Comparison of ENCODE assay signal across 32 cellular contexts in genomic region chr2:121778736-121779487, GRCh38. TPM values are rescaled to one million over a fixed set of nuclear protein-coding genes. Genes with fewer than 3 reads are reported as not detected.
DNase-seq lines count a peak whose midpoint lies in the region; ATAC-seq, FAIRE-seq and TF ChIP-seq lines count a peak whose summit lies in the region.
"Had no signal": no experiment of that assay in that cellular context is flagged by ENCODE, and none has a peak within 500 bp of the region (broad histone marks: within the 10 kb centered on the region; RNA-seq: fewer than 3 reads in every experiment).

No MANE protein-coding gene starts in this region.

- in situ Hi-C loops in K562 (cut with MboI) = loop anchor here (25.0 kb wide), 1 partner anchor 692 kb away; no protein-coding TSS in a partner anchor

- no peak overlapping the region; the same call in 1 of the 2 replicates for H2AFZ ChIP-seq in K562 (ENCODE audit: low read depth, low read length)

- H3K9me3 ChIP-seq in K562 (replicated peaks; ENCODE audit: control insufficient read depth, insufficient read depth, low read depth, low read length) (no peaks in the 10 kb centered on the region), small intestine (ENCODE audit: control insufficient read depth, low read depth) (no peaks in the 10 kb centered on the region), right atrium auricular region (no peaks in the 10 kb centered on the region)
- H3K9me3 ChIP-seq: BLaER1, psoas muscle, tibial artery had no signal

- FAIRE-seq in K562 (lab: Jason Lieb, UNC) (peak; percentile 11), small intestine (lab: Jason Lieb, UNC) (no peak)
- FAIRE-seq: bronchial epithelial cell had no signal

- no TSS peak for BruUV-seq in K562 (replicated peaks; lab: Mats Ljungman, UMichigan)

- H3K4me2 ChIP-seq in K562 (ENCODE audit: insufficient read depth, low read length) = no peak overlapping the region
- H3K4me2 ChIP-seq: BLaER1 had no signal

- H3K27me3 ChIP-seq in K562 (ENCODE audit: control insufficient read depth in 2 of 2, insufficient read depth in 2 of 2, low read length in 2 of 2) (peaks cover 2 to 9% of the 10 kb centered on the region in 2 experiments; a peak in 1 of 5 replicates), small intestine (ENCODE audit: control insufficient read depth in 2 of 2, insufficient read depth in 2 of 2, low read length in 2 of 2) (no peaks in the 10 kb centered on the region), right atrium auricular region (no peaks in the 10 kb centered on the region)
- H3K27me3 ChIP-seq: BLaER1, tibial artery had no signal

- H3K36me3 ChIP-seq in K562 (ENCODE audit: control insufficient read depth, insufficient read depth, low read length) (no peaks in the 10 kb centered on the region), small intestine (ENCODE audit: control insufficient read depth in 2 of 2, insufficient read depth in 2 of 2, low read length in 2 of 2) (no peaks in the 10 kb centered on the region), right atrium auricular region (no peaks in the 10 kb centered on the region)
- H3K36me3 ChIP-seq: BLaER1, tibial artery had no signal

- ATAC-seq in K562 = peak; percentile 8; the same call in 1 of the 3 replicates
- peak; percentile 90 for ATAC-seq in left colon
- no peak for ATAC-seq in GM18861 (IDR thresholded peaks at IDR 0.05; ENCODE audit: unreplicated experiment)
- ATAC-seq: natural killer cell treated with Interleukin-12 subunit alpha and Interleukin-12 subunit beta and Interleukin-15 and Interleukin-18, amount 100 ng/mL, for 72 hours; Panc1; psoas muscle had no signal

- H3K27ac ChIP-seq in K562 (ENCODE audit: extremely low read depth, low read depth, low read length) (no peak overlapping the region), small intestine (ENCODE audit: low read depth in 1 of 2, low read length in 1 of 2) (no peak overlapping the region), right atrium auricular region (no peak overlapping the region)
- H3K27ac ChIP-seq: BLaER1, psoas muscle, tibial artery, VCaP had no signal

- 5% methylated on average over 6 of the region's 7 CpGs for WGBS in K562 (ENCODE audit: insufficient coverage, low coverage, missing lambda C conversion rate)
- WGBS in small intestine, 3 donors = 15 to 56% (median 23%) methylated on average over 7 of the region's 7 CpGs

- TF ChIP-seq CTCF in K562 (IDR thresholded peaks at IDR 0.05 in 2 of 3, conservative IDR thresholded peaks at IDR 0.05 in 1 of 3; ENCODE audit: insufficient read depth in 2 of 3, low read depth in 1 of 3, low read length in 3 of 3) (no peak), right atrium auricular region (IDR thresholded peaks at IDR 0.05) (no peak)

- H3K4me3 ChIP-seq in K562 = no peak overlapping the region
- no peak overlapping the region for H3K4me3 ChIP-seq in small intestine (ENCODE audit: low read depth in 1 of 2, low read length in 2 of 2)
- no peak overlapping the region for H3K4me3 ChIP-seq in right atrium auricular region
- H3K4me3 ChIP-seq: BLaER1, psoas muscle, tibial artery had no signal

- no peak for TF ChIP-seq EP300 in K562 (IDR thresholded peaks at IDR 0.05; ENCODE audit: low read length)

- no peak overlapping the region for H3K9ac ChIP-seq in K562 (ENCODE audit: insufficient read depth in 1 of 2, low read depth in 2 of 2, low read length in 2 of 2)
- H3K9ac ChIP-seq: BLaER1 had no signal

- peak; percentile 26 for DNase-seq in HuH-7 (ENCODE audit: low spot score)
- DNase-seq in K562 (ENCODE audit: extremely low read depth in 1 of 4, low spot score in 3 of 4) = no peak
- no peak for DNase-seq in left colon
- peak; percentile 76 for DNase-seq in small intestine
- no peak for DNase-seq in right atrium auricular region (ENCODE audit: low spot score)
- DNase-seq in SKM-1 (lab: John Stamatoyannopoulos, UW; ENCODE audit: unreplicated experiment) = no peak
- DNase-seq: activated CD4-positive, alpha-beta T cell treated with anti-CD3 and anti-CD28 coated beads for 48 hours; activated effector memory CD4-positive, alpha-beta T cell treated with anti-CD3 and anti-CD28 coated beads, Interleukin-2, amount 50 U/mL, for 16 hours; activated naive CD8-positive, alpha-beta T cell treated with anti-CD3 and anti-CD28 coated beads, Interleukin-2, amount 10 ng/mL, durations not matched to agents 7 days and 5 days; activated T-cell treated with anti-CD3 and anti-CD28 coated beads, Interleukin-2, amount 50 U/mL, for 24 hours; aorta; COR-L47; effector CD8-positive, alpha-beta T cell; erythroblast; Karpas-422; NCI-H1417; NCI-H2029; NCI-H2227 treated with DMSO at 0.1 percent for 48 hours; NCI-H526 treated with DMSO at 0.1 percent for 48 hours; psoas muscle; SIG-M5; stimulated activated CD4-positive, alpha-beta T cell treated with anti-CD3 and anti-CD28 coated beads, Interleukin-15, amount 100 ng/mL, for 24 hours; stimulated activated CD4-positive, alpha-beta T cell treated with anti-CD3 and anti-CD28 coated beads, Interleukin-4, amount 100 ng/mL, for 4 hours; SW 1271; T1000; tibial artery had no signal

- H3K79me2 ChIP-seq in K562 (ENCODE audit: control insufficient read depth, insufficient read depth, low read length) = no peaks in the 10 kb centered on the region

- no peaks in the 10 kb centered on the region for H4K20me1 ChIP-seq in K562 (replicated peaks; ENCODE audit: control insufficient read depth, insufficient read depth, low read length)
- H4K20me1 ChIP-seq: BLaER1 had no signal

- intact Hi-C loops in K562 (cut with micrococcal nuclease) = no loop called here
- intact Hi-C loops in left colon (cut with DNase I, micrococcal nuclease) = no loop called here

- no peak for TF ChIP-seq POLR2A in K562 (conservative IDR thresholded peaks at IDR 0.05)

- POLR2A ChIA-PET in K562 (lab: Yijun Ruan, JAX) = interaction anchor here (0.6 to 1.4 kb wide), 2 partner anchors 10 to 256 kb away, joined by 3 to 5 read pairs; no protein-coding TSS in a partner anchor

- no peak for TF ChIP-seq RAD21 in K562 (CRISPR knock-in tag; conservative IDR thresholded peaks at IDR 0.05 in 1 of 2, IDR thresholded peaks at IDR 0.05 in 1 of 2)

- H3K4me1 ChIP-seq in K562 (replicated peaks in 1 of 2; ENCODE audit: control insufficient read depth in 2 of 2, insufficient read depth in 2 of 2, low read length in 2 of 2) = no peaks in the 10 kb centered on the region; a peak in 3 of 5 replicates
- H3K4me1 ChIP-seq in small intestine (ENCODE audit: control insufficient read depth in 2 of 2, insufficient read depth in 1 of 2, low read depth in 1 of 2, low read length in 1 of 2) = peaks cover 0 to 6% of the 10 kb centered on the region in 2 donors
- no peaks in the 10 kb centered on the region for H3K4me1 ChIP-seq in right atrium auricular region
- H3K4me1 ChIP-seq: BLaER1, psoas muscle, tibial artery had no signal

- no peaks in the 10 kb centered on the region for H3K9me1 ChIP-seq in K562 (ENCODE audit: control insufficient read depth, insufficient read depth, low read length)

- CTCF ChIA-PET in K562 (lab: Yijun Ruan, JAX; ENCODE audit: low intra/inter-chr PET ratio) = no interaction called here

RNA-seq across cellular contexts. Expression of gene TSN, which starts 23.5 kb away (rescaled TPM):
- 34.6 and 59.5 TPM in 2 replicates for total RNA-seq in K562 (2011; cell fraction: chromatin; rRNA removed; ENCODE audit: low replicate concordance)
- total RNA-seq in K562 (2011; cell fraction: nucleolus; rRNA removed) = 27.5 and 32.0 TPM in 2 replicates
- 53.5 and 77.3 TPM in 2 replicates for total RNA-seq in K562 (2011; cell fraction: nucleoplasm; rRNA removed)
- total RNA-seq in K562 (2014; rRNA removed) = 61.1 and 63.2 TPM in 2 replicates
- total RNA-seq in K562 (2014; rRNA removed; fragmentation: Illumina TruSeq; extraction: Trizol) = 101 and 110 TPM in 2 replicates
- total RNA-seq in K562 (2015; rRNA removed; fragmentation: Illumina TruSeq; extraction: Trizol) = 82.8 and 87.0 TPM in 2 replicates
- 87.8 and 95.2 TPM in 2 replicates for total RNA-seq in K562 (2021)
- polyA plus RNA-seq in K562 (2011; rRNA removed) = 83.7 and 128 TPM in 2 replicates
- polyA plus RNA-seq in K562 (2011; cell fraction: cytosol; rRNA removed) = 34.8 and 62.7 TPM in 2 replicates
- polyA plus RNA-seq in K562 (2011; cell fraction: nucleus; rRNA removed) = 22.7 and 26.1 TPM in 2 replicates
- 56.1 and 70.2 TPM in 2 replicates for polyA plus RNA-seq in K562 (2012)
- 74.5 and 79.4 TPM in 2 replicates for polyA plus RNA-seq in K562 (2014; fragmentation: Illumina TruSeq; extraction: Trizol)
- polyA plus RNA-seq in K562 (2014; fragmentation: Nextera tagmentation; extraction: Ambion mirVana) = 100 to 1,000 TPM; 142 to 152 TPM
- polyA plus RNA-seq in K562 (2014; rRNA removed) = 75.3 and 80.2 TPM in 2 replicates
- polyA minus RNA-seq in K562 (2011; rRNA and poly(A)+ RNA removed) = 63.4 and 80.3 TPM in 2 replicates
- 63.1 and 65.4 TPM in 2 replicates for polyA minus RNA-seq in K562 (2011; cell fraction: cytosol; rRNA and poly(A)+ RNA removed)
- polyA minus RNA-seq in K562 (2011; cell fraction: nucleus; rRNA and poly(A)+ RNA removed) = 26.1 and 35.9 TPM in 2 replicates
- total RNA-seq in left colon = 10 to 100 TPM; 40.3 to 44.0 TPM
- polyA plus RNA-seq in small intestine = 10 to 100 TPM; 16.2 to 42.7 (median 17.0) TPM
- total RNA-seq in right atrium auricular region = 10 to 100 TPM; 22.4 to 30.9 TPM

RNA-seq across cellular contexts. Expression of gene NIFK, which starts 42.2 kb away (rescaled TPM):
- total RNA-seq in K562 (2011; cell fraction: chromatin; rRNA removed; ENCODE audit: low replicate concordance) = 40.5 and 65.8 TPM in 2 replicates
- total RNA-seq in K562 (2011; cell fraction: nucleolus; rRNA removed) = 24.2 and 27.4 TPM in 2 replicates
- total RNA-seq in K562 (2011; cell fraction: nucleoplasm; rRNA removed) = 31.9 and 45.0 TPM in 2 replicates
- total RNA-seq in K562 (2014; rRNA removed) (114 and 123 TPM in 2 replicates), K562 (2014; rRNA removed; fragmentation: Illumina TruSeq; extraction: Trizol) (183 and 218 TPM in 2 replicates), K562 (2015; rRNA removed; fragmentation: Illumina TruSeq; extraction: Trizol) (227 and 257 TPM in 2 replicates), K562 (2021) (126 and 136 TPM in 2 replicates), left colon (10 to 100 TPM; 28.6 to 30.1 TPM), right atrium auricular region (10 to 100 TPM; 13.3 to 14.9 TPM)
- polyA plus RNA-seq in K562 (2011; rRNA removed) (39.6 and 60.2 TPM in 2 replicates), K562 (2014; fragmentation: Illumina TruSeq; extraction: Trizol) (237 and 426 TPM in 2 replicates), K562 (2014; fragmentation: Nextera tagmentation; extraction: Ambion mirVana) (100 to 1,000 TPM; 191 to 223 TPM), K562 (2014; rRNA removed) (92.9 and 137 TPM in 2 replicates), small intestine (10 to 100 TPM; 12.1 to 39.6 (median 21.9) TPM)
- 11.3 and 24.4 TPM in 2 replicates for polyA plus RNA-seq in K562 (2011; cell fraction: cytosol; rRNA removed)
- polyA plus RNA-seq in K562 (2011; cell fraction: nucleus; rRNA removed) = 16.2 and 19.6 TPM in 2 replicates
- polyA plus RNA-seq in K562 (2012) = 60.1 and 72.9 TPM in 2 replicates
- polyA minus RNA-seq in K562 (2011; rRNA and poly(A)+ RNA removed) = 33.5 and 35.2 TPM in 2 replicates
- polyA minus RNA-seq in K562 (2011; cell fraction: cytosol; rRNA and poly(A)+ RNA removed) = 14.6 and 19.8 TPM in 2 replicates
- 13.3 and 18.7 TPM in 2 replicates for polyA minus RNA-seq in K562 (2011; cell fraction: nucleus; rRNA and poly(A)+ RNA removed)

Comparison
In these comparisons a context has a peak if more than half of its experiments do, and no peak if none do; other contexts are left out.
1. DNase-seq: peak in HuH-7 (single experiment) and small intestine (single experiment); none in K562 (0 of 4), left colon (0 of 2), right atrium auricular region (single experiment) and SKM-1 (single experiment).